In the genomic region with DNA sequence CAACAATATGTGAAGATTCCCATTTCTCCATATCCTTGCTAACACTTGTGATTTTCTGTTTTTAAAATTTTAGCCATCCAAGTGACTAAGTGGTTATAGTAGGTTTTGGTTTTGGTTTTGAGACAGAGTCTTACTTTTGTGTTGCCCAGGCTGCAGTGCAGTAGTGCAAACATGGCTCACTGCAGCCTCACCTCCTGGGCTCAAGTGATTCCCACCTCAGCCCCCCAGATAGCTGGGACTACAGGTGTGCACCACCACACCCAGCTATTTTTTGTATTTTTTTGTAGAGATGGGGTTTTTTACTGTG, we compare ENCODE assay signal across 31 cellular contexts.
"Had no signal": no experiment of that assay in that cellular context is flagged by ENCODE, and none has a peak within 500 bp of the region (broad histone marks: within the 10 kb centered on the region; RNA-seq: fewer than 3 reads in every experiment).

No MANE protein-coding gene starts in this region.

- H3K4me3 ChIP-seq: coronary artery, gastrocnemius medialis, left lung, lower lobe of right lung, pancreas, prostate gland, sigmoid colon, stomach, thyroid gland, upper lobe of left lung, vagina had no signal

- H3K27ac Mint-ChIP-seq: activated CD4-positive, alpha-beta T cell treated with anti-CD3 and anti-CD28 coated beads, Interleukin-2, amount 10 ng/mL, durations not matched to agents 7 days and 5 days; stimulated activated effector memory CD8-positive, alpha-beta T cell treated with anti-CD3 and anti-CD28 coated beads, Interleukin-12 subunit alpha, Interleukin-12 subunit beta, amount 100 ng/mL, for 72 hours had no signal

- H3K27me3 ChIP-seq: brain microvascular endothelial cell, gastrocnemius medialis, left lung, pancreas, sigmoid colon, stomach, thyroid gland, upper lobe of left lung, vagina had no signal

- H3K4me1 ChIP-seq: gastrocnemius medialis, prostate gland had no signal

- H3K27me3 Mint-ChIP-seq: activated CD4-positive, alpha-beta T cell treated with anti-CD3 and anti-CD28 coated beads, Interleukin-2, amount 10 ng/mL, durations not matched to agents 7 days and 5 days; effector memory CD8-positive, alpha-beta T cell; naive thymus-derived CD8-positive, alpha-beta T cell had no signal

- H3K9me3 Mint-ChIP-seq: effector memory CD8-positive, alpha-beta T cell; stimulated activated effector memory CD8-positive, alpha-beta T cell treated with anti-CD3 and anti-CD28 coated beads, Interleukin-12 subunit alpha, Interleukin-12 subunit beta, amount 100 ng/mL, for 72 hours had no signal

- H3K27ac ChIP-seq: brain microvascular endothelial cell, coronary artery, gastrocnemius medialis, left lung, lower lobe of right lung, pancreas, prostate gland, sigmoid colon, stomach, thyroid gland, upper lobe of left lung, vagina had no signal

- H3K9me3 ChIP-seq: gastrocnemius medialis, left lung, lower lobe of right lung, pancreas, prostate gland, sigmoid colon, stomach, thyroid gland, upper lobe of left lung, vagina had no signal

- FAIRE-seq: astrocyte, islet of Langerhans, pancreas, small intestine had no signal

- ATAC-seq: effector memory CD8-positive, alpha-beta T cell; left lung; lower lobe of right lung; naive thymus-derived CD8-positive, alpha-beta T cell; pancreas; stimulated activated effector memory CD8-positive, alpha-beta T cell treated with anti-CD3 and anti-CD28 coated beads, Interleukin-12 subunit alpha, Interleukin-12 subunit beta, amount 100 ng/mL, for 72 hours had no signal

- DNase-seq: activated CD4-positive, alpha-beta T cell treated with anti-CD3 and anti-CD28 coated beads, Interleukin-2, amount 10 ng/mL, durations not matched to agents 7 days and 5 days; activated CD4-positive, CD25-positive, alpha-beta regulatory T cell; activated CD8-positive, alpha-beta memory T cell treated with anti-CD3 and anti-CD28 coated beads for 24 hours; activated CD8-positive, alpha-beta memory T cell treated with anti-CD3 and anti-CD28 coated beads, Interleukin-2, amount 50 U/mL, for 48 hours; activated gamma-delta T cell treated with Interleukin-2 at 50 U/mL for 16 hours; activated naive CD4-positive, alpha-beta T cell treated with anti-CD3 and anti-CD28 coated beads, Interleukin-2, amount 50 U/mL, for 16 hours; amniotic stem cell; brain microvascular endothelial cell; effector memory CD8-positive, alpha-beta T cell; gastrocnemius medialis; glutamatergic neuron; left lung; lower lobe of right lung; mesenchymal stem cell; naive thymus-derived CD8-positive, alpha-beta T cell; nucleus accumbens; pancreas; retina; sigmoid colon; small intestine; stimulated activated CD4-positive, alpha-beta T cell treated with anti-CD3 and anti-CD28 coated beads, Interleukin-4, amount 100 ng/mL, for 24 hours; stomach; thyroid gland; upper lobe of left lung had no signal

- H3K4me3 Mint-ChIP-seq: activated CD4-positive, alpha-beta T cell treated with anti-CD3 and anti-CD28 coated beads, Interleukin-2, amount 10 ng/mL, durations not matched to agents 7 days and 5 days; effector memory CD8-positive, alpha-beta T cell; naive thymus-derived CD8-positive, alpha-beta T cell; neural crest cell; stimulated activated effector memory CD8-positive, alpha-beta T cell treated with anti-CD3 and anti-CD28 coated beads, Interleukin-12 subunit alpha, Interleukin-12 subunit beta, amount 100 ng/mL, for 72 hours had no signal

- H3K36me3 ChIP-seq: brain microvascular endothelial cell, gastrocnemius medialis, left lung, lower lobe of right lung, pancreas, prostate gland, sigmoid colon, stomach, thyroid gland, upper lobe of left lung, vagina had no signal
